12 cellular contexts compared by ENCODE assay signal in the genomic region with DNA sequence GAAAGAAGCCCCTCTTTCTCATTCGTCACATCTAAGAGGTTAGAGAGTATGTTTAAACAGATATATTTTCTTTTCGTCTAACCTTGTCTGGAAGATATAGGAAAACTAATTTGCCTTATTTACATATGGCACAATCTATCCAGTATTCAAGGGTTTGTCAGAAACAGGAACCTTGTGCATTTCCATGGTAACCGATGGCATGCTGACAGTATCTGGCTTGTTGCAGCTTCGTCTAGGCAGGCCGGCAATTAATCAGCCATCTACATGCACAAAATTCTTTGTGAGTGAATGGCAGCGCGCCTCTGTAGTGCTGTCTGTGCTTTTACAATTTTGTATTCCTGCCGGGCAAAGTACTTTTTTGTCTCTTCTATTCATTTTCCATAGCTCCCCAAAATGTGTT.
A peak's percentile ranks its signal among the peaks of the same experiment; 100 is the strongest.
DNase-seq lines count a peak whose midpoint lies in the region; ATAC-seq, FAIRE-seq and TF ChIP-seq lines count a peak whose summit lies in the region.
"Had no signal": no experiment of that assay in that cellular context is flagged by ENCODE, and none has a peak within 500 bp of the region (broad histone marks: within the 10 kb centered on the region; RNA-seq: fewer than 3 reads in every experiment).

No MANE protein-coding gene starts in this region.

- H3K9ac ChIP-seq in neural cell (ENCODE audit: low read length) (peak overlapping the region; percentile 45), mesenchymal stem cell (ENCODE audit: low read length) (no peak overlapping the region)

- no peaks in the 10 kb centered on the region for H3K9me2 ChIP-seq in neural cell (ENCODE audit: insufficient read depth, low read length)

- DNase-seq in HPDE6-E6E7 (ENCODE audit: extremely low spot score) (peak; percentile 51), OCI-M1 (lab: John Stamatoyannopoulos, UW) (peak; percentile 57), lower leg skin (ENCODE audit: low spot score in 2 of 2) (no peak), HTR-8/SVneo (ENCODE audit: insufficient read length, low spot score) (no peak), mesenchymal stem cell (no peak), left cardiac atrium (no peak)
- DNase-seq: NCI-H1930, Peyer's patch had no signal

- H2BK15ac ChIP-seq in mesenchymal stem cell (ENCODE audit: low read depth, poor library complexity, severe bottlenecking), result no peak overlapping the region

- peaks cover 2% of the 10 kb centered on the region for H3F3A ChIP-seq in neural cell (ENCODE audit: insufficient read depth, low read length, poor library complexity, severe bottlenecking)

- H3K4me1 ChIP-seq in ectodermal cell (ENCODE audit: control insufficient read depth, insufficient read depth, low read length) (peaks cover 12% of the 10 kb centered on the region), mesenchymal stem cell (ENCODE audit: control insufficient read depth, insufficient read depth, low read depth, low read length) (no peaks in the 10 kb centered on the region)
- H3K4me1 ChIP-seq: Peyer's patch had no signal

- H3K4me3 ChIP-seq in ectodermal cell (ENCODE audit: insufficient read depth, low read depth, low read length), result no peak overlapping the region
- H3K4me3 ChIP-seq in neural cell (ENCODE audit: low read length), result peak overlapping the region; percentile 52
- H3K4me3 ChIP-seq in lower leg skin (ENCODE audit: low read depth, poor library complexity, severe bottlenecking), result no peak overlapping the region
- no peak overlapping the region for H3K4me3 ChIP-seq in mesenchymal stem cell (ENCODE audit: insufficient read depth in 1 of 2, low read depth in 1 of 2, low read length in 2 of 2)
- H3K4me3 ChIP-seq: Peyer's patch had no signal

- peaks cover 10% of the 10 kb centered on the region for H3K79me2 ChIP-seq in neural cell (replicated peaks; ENCODE audit: insufficient read depth, low read length)

- no peak overlapping the region for H2BK12ac ChIP-seq in mesenchymal stem cell (ENCODE audit: low read length in 2 of 2)

- TF ChIP-seq RAD21 in neural cell (conservative IDR thresholded peaks at IDR 0.05), result peak; percentile 8

- no peak overlapping the region for H2BK5ac ChIP-seq in mesenchymal stem cell (ENCODE audit: low read depth, low read length, poor library complexity, severe bottlenecking)

- H3K18ac ChIP-seq in mesenchymal stem cell (ENCODE audit: low read depth in 1 of 2, low read length in 2 of 2), result no peak overlapping the region

- no peak for ATAC-seq in left cardiac atrium

- H2AK5ac ChIP-seq in mesenchymal stem cell (ENCODE audit: low read length, severe bottlenecking), result no peak overlapping the region

- TF ChIP-seq EP300 in neural cell (conservative IDR thresholded peaks at IDR 0.05; ENCODE audit: poor library complexity, severe bottlenecking), result peak; percentile 80

- H3K4me2 ChIP-seq in neural cell (ENCODE audit: low read length), result peak overlapping the region; percentile 44
- no peak overlapping the region for H3K4me2 ChIP-seq in mesenchymal stem cell (ENCODE audit: low read length, poor library complexity, severe bottlenecking)

- no peak for FAIRE-seq in HTR-8/SVneo (lab: Jason Lieb, UNC)
- FAIRE-seq: G401.6, GM18507 had no signal

- H3K9me3 ChIP-seq in ectodermal cell (ENCODE audit: control insufficient read depth, low read length) (no peaks in the 10 kb centered on the region), neural cell (ENCODE audit: low read length) (no peaks in the 10 kb centered on the region), mesenchymal stem cell (ENCODE audit: control insufficient read depth, low read length) (no peaks in the 10 kb centered on the region)
- H3K9me3 ChIP-seq: Peyer's patch had no signal

- no peak overlapping the region for H4K8ac ChIP-seq in mesenchymal stem cell (ENCODE audit: low read length)

- no peaks in the 10 kb centered on the region for H3K79me1 ChIP-seq in mesenchymal stem cell (replicated peaks; ENCODE audit: low read length, poor library complexity, severe bottlenecking)

- no peak overlapping the region for H2AFZ ChIP-seq in neural cell (ENCODE audit: low read depth, low read length)
- no peak overlapping the region for H2AFZ ChIP-seq in mesenchymal stem cell (ENCODE audit: low read depth, low read length)

- intact Hi-C loops in lower leg skin (cut with DNase I; ENCODE audit: low total_unique reads) (no loop called here), left cardiac atrium (cut with DNase I) (no loop called here)

- H4K20me1 ChIP-seq in neural cell (ENCODE audit: insufficient read depth), result no peaks in the 10 kb centered on the region

- H3K27ac ChIP-seq in ectodermal cell (ENCODE audit: insufficient read depth, low read depth, low read length, poor library complexity, severe bottlenecking) (peak overlapping the region; percentile 31), neural cell (ENCODE audit: low read length) (peak overlapping the region; percentile 75), mesenchymal stem cell (ENCODE audit: low read length, poor library complexity, severe bottlenecking) (no peak overlapping the region)
- H3K27ac ChIP-seq: Peyer's patch had no signal

- no peak overlapping the region for H3K4ac ChIP-seq in mesenchymal stem cell (ENCODE audit: low read depth in 1 of 2, low read length in 2 of 2)

- H3K27me3 ChIP-seq in ectodermal cell (ENCODE audit: control insufficient read depth, insufficient read depth, low read length, poor library complexity, severe bottlenecking), result no peaks in the 10 kb centered on the region
- H3K27me3 ChIP-seq in neural cell (ENCODE audit: insufficient read depth, low read depth, low read length), result no peaks in the 10 kb centered on the region
- no peaks in the 10 kb centered on the region for H3K27me3 ChIP-seq in mesenchymal stem cell (ENCODE audit: control insufficient read depth in 1 of 2, insufficient read depth in 1 of 2, low read length in 2 of 2)
- H3K27me3 ChIP-seq: Peyer's patch had no signal

- no peak overlapping the region for H2BK120ac ChIP-seq in mesenchymal stem cell (ENCODE audit: low read depth, low read length)

- TF ChIP-seq POLR2A in lower leg skin (IDR thresholded peaks at IDR 0.05), result no peak

- no peak overlapping the region for H3K14ac ChIP-seq in mesenchymal stem cell (ENCODE audit: low read length in 2 of 2)

- WGBS in ectodermal cell, 2 experiments, result 57 to 76% methylated on average over 6 to 8 of the region's 8 CpGs
- WGBS in lower leg skin, 2 donors, result 28 to 29% methylated on average over 8 of the region's 8 CpGs
- WGBS in mesenchymal stem cell, result 47% methylated on average over 4 of the region's 8 CpGs

- H3K36me3 ChIP-seq in ectodermal cell (ENCODE audit: control insufficient read depth, insufficient read depth, low read length), result no peaks in the 10 kb centered on the region
- no peaks in the 10 kb centered on the region for H3K36me3 ChIP-seq in neural cell (ENCODE audit: insufficient read depth, low read length)
- no peaks in the 10 kb centered on the region for H3K36me3 ChIP-seq in mesenchymal stem cell (ENCODE audit: control insufficient read depth in 1 of 2, insufficient read depth in 2 of 2, low read depth in 1 of 2, low read length in 2 of 2)
- H3K36me3 ChIP-seq: Peyer's patch had no signal

- no peak overlapping the region for H3K23ac ChIP-seq in mesenchymal stem cell (ENCODE audit: low read length in 2 of 2)

- TF ChIP-seq CTCF in neural cell (IDR thresholded peaks at IDR 0.05; ENCODE audit: poor library complexity, severe bottlenecking) (no peak), lower leg skin (IDR thresholded peaks at IDR 0.05) (no peak)

- H4K91ac ChIP-seq in mesenchymal stem cell (ENCODE audit: low read length), result no peak overlapping the region

TF ChIP-seq in neural cell, 6 proteins besides CTCF, POLR2A, EP300 and RAD21:
- TF ChIP-seq POLR2AphosphoS5 (IDR thresholded peaks at IDR 0.05) (peak; percentile 63), EZH2 (IDR thresholded peaks at IDR 0.05; ENCODE audit: borderline replicate concordance, insufficient read depth, low read length, poor library complexity, severe bottlenecking) (no peak)

Comparison
In these comparisons a context has a peak if more than half of its experiments do, and no peak if none do; other contexts are left out.
1. DNase-seq: peak in HPDE6-E6E7 (single experiment) and OCI-M1 (single experiment); none in lower leg skin (0 of 2), HTR-8/SVneo (single experiment), mesenchymal stem cell (single experiment) and left cardiac atrium (single experiment).